1 cellular context compared by ENCODE assay signal in genomic region chr13:113106666-113107065, GRCh38.
TF ChIP-seq lines count a peak whose summit lies in the region.

No MANE protein-coding gene starts in this region.

TF ChIP-seq in K562, 482 proteins besides CTCF, POLR2A, EP300 and RAD21:
- TF ChIP-seq CBX2 (IDR thresholded peaks at IDR 0.05; ENCODE audit: insufficient read depth, low read length, poor library complexity, severe bottlenecking): no peak
- TF ChIP-seq NFIC (IDR thresholded peaks at IDR 0.05): peak; percentile 28; the same call in 1 of the 2 replicates
TF ChIP-seq in K562: peak in this region for 1.
